35 cellular contexts compared by ENCODE assay signal in the genomic region with DNA sequence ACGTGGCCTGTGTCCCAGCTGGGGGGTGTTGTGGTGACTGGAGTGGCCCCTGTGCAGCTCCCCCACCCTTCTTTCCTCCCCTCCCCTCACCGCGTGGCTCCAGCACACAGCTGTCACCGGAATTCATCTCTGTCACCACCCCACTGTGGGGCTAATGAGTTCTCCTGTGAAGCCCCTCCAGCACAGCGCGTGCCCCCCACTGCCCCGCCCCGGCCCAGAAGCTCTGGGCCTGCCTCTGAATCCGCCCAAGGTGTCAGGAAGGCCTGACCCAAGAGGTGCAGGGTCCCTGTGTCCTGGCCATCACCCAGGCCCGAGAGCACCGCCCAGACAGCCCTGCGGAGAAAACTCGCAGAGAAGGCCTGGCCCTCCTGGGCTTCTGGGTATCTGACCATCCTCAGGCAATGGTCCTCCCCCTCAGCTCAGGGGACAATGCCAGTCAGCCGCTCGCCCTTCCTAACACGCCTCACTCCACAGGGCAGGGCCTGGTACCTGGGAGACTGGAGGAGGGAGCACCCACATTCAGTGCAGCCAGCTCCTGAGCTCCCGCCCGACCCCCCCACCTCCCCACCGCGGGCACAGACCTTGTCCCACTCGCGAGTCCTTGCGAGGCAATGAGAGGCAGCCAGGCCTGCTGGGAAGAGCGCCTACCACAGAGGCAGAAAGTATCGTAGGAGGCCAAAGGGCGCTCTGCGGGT. TPM values are rescaled to one million over a fixed set of nuclear protein-coding genes. Genes with fewer than 3 reads are reported as not detected.
"Had no signal": no experiment of that assay in that cellular context is flagged by ENCODE, and none has a peak within 500 bp of the region (broad histone marks: within the 10 kb centered on the region; RNA-seq: fewer than 3 reads in every experiment).

No MANE protein-coding gene starts in this region.

- FAIRE-seq: astrocyte had no signal

- H3K27ac ChIP-seq: body of pancreas, breast epithelium, WERI-Rb-1 had no signal

- DNase-seq: activated CD4-positive, alpha-beta T cell treated with anti-CD3 and anti-CD28 coated beads for 36 hours; activated CD4-positive, alpha-beta T cell treated with anti-CD3 and anti-CD28 coated beads, Interleukin-2, amount 10 ng/mL, durations not matched to agents 7 days and 5 days; activated CD4-positive, alpha-beta T cell treated with anti-CD3 and anti-CD28 coated beads, Interleukin-2, amount 50 U/mL, for 48 hours; activated CD4-positive, CD25-positive, alpha-beta regulatory T cell; activated CD8-positive, alpha-beta T cell treated with anti-CD3 and anti-CD28 coated beads, Interleukin-2, amount 10 ng/mL, durations not matched to agents 7 days and 5 days; activated gamma-delta T cell; activated naive CD4-positive, alpha-beta T cell treated with Interleukin-2 at 50 U/mL for 16 hours; activated naive CD8-positive, alpha-beta T cell treated with anti-CD3 and anti-CD28 coated beads, Interleukin-2, amount 10 ng/mL, durations not matched to agents 7 days and 5 days; activated T-cell treated with anti-CD3 and anti-CD28 coated beads, Interleukin-2, amount 50 U/mL, for 24 hours; amygdala; body of pancreas; Kasumi-1; KG1; MG63; MV-4-11; NCI-H1092; NCI-H146; NCI-H187; NCI-H2029 treated with DMSO at 0.1 percent for 48 hours; NCI-H2171 treated with DMSO at 0.1 percent for 48 hours; NCI-H2227 treated with DMSO at 0.1 percent for 48 hours; NCI-H446; NCI-H510A treated with DMSO at 0.1 percent for 48 hours; NCI-H69; SIG-M5; SW 1271; T-helper 1 cell; T-helper 2 cell; T-helper 9 cell; WERI-Rb-1 had no signal

- H3K36me3 ChIP-seq: breast epithelium had no signal

- H3K4me3 ChIP-seq: body of pancreas, breast epithelium, MG63 had no signal

- H3K9me3 ChIP-seq: body of pancreas, breast epithelium, MG63 had no signal

- H3K27me3 ChIP-seq: body of pancreas, breast epithelium, MG63 had no signal

RNA-seq across cellular contexts. Expression of a gene that starts 38.2 kb away (rescaled TPM):
- total RNA-seq: activated CD4-positive, alpha-beta T cell treated with anti-CD3 and anti-CD28 coated beads, Interleukin-2, amount 10 ng/mL, durations not matched to agents 7 days and 5 days; activated CD8-positive, alpha-beta T cell treated with anti-CD3 and anti-CD28 coated beads, Interleukin-2, amount 10 ng/mL, durations not matched to agents 7 days and 5 days; activated naive CD8-positive, alpha-beta T cell treated with anti-CD3 and anti-CD28 coated beads, Interleukin-2, amount 10 ng/mL, durations not matched to agents 7 days and 5 days; activated T-helper 2 cell treated with anti-CD3 and anti-CD28 coated beads, Interferon-gamma antibody, Interleukin-2, Interleukin-4, amounts not matched to agents 10 μg/mL and 5 μg/mL and 100 μg/mL, durations not matched to agents 14 hours and 24 hours and 36 hours; astrocyte; body of pancreas; breast epithelium; RPMI7951 had no signal
- polyA plus RNA-seq: adipose tissue had no signal

RNA-seq across cellular contexts. Expression of a gene that starts 57.8 kb away (rescaled TPM):
- total RNA-seq: activated CD4-positive, alpha-beta T cell treated with anti-CD3 and anti-CD28 coated beads for 36 hours; activated CD4-positive, alpha-beta T cell treated with anti-CD3 and anti-CD28 coated beads, Interleukin-2, amount 10 ng/mL, durations not matched to agents 7 days and 5 days; activated CD8-positive, alpha-beta T cell treated with anti-CD3 and anti-CD28 coated beads, Interleukin-2, amount 10 ng/mL, durations not matched to agents 7 days and 5 days; activated naive CD8-positive, alpha-beta T cell treated with anti-CD3 and anti-CD28 coated beads, Interleukin-2, amount 10 ng/mL, durations not matched to agents 7 days and 5 days; activated T-helper 2 cell treated with anti-CD3 and anti-CD28 coated beads, Interferon-gamma antibody, Interleukin-2, Interleukin-4, amounts not matched to agents 10 μg/mL and 5 μg/mL and 100 μg/mL, durations not matched to agents 14 hours and 24 hours and 36 hours; astrocyte; body of pancreas; breast epithelium; RPMI7951 had no signal
- polyA plus RNA-seq: adipose tissue had no signal
